In the genomic region with DNA sequence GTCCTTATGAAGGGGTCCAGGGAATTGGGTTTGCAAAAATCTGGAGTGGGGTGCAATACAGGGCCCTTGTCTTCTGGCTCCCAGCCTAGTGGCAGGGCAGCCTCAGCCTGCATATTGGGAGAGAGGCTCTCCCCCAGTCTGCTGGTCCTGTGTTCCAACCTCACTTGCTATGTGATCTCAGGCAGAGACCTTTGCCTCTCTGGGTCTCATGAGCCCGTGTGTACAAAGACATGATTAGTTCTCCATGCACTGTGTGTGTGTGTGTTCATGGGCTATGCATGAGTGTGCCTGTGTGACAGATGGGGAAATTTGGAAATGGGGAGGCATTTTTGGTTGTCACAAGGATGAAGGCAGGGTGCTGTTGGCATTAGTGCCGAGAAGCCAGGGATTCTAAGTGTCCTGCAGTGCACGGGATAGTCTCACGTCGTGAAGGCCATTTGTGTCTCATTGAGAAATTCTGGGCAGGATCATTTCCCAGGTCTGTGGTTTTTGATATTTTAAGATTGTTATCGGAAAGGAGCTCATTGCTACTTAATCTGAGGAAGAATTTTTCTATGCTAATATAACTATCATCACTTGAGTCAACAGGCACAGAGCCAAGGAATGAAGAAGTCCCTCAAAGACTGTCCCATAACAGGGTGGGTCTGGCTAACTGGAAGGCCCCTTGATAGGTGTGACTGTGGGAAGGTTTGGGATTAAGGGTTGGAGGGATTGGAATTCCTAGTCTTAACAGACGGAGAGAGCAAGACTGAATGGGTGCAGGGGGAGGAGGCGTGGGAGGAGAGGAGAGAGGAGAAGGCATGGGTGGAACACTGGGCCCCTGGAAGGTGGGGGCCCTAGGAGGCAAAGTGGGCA, we compare ENCODE assay signal across 18 cellular contexts.
DNase-seq lines count a peak whose midpoint lies in the region; ATAC-seq, FAIRE-seq and TF ChIP-seq lines count a peak whose summit lies in the region.
"Had no signal": no experiment of that assay in that cellular context is flagged by ENCODE, and none has a peak within 500 bp of the region (broad histone marks: within the 10 kb centered on the region; RNA-seq: fewer than 3 reads in every experiment).

No MANE protein-coding gene starts in this region.

- H3K79me1 ChIP-seq in H1 (ENCODE audit: low read depth, low read length), result no peaks in the 10 kb centered on the region

- POLR2A ChIA-PET in H1 (lab: Charles Lee; ENCODE audit: partially characterized antibody), result interaction anchor here (0.7 to 1.9 kb wide), 3 partner anchors 12 to 38 kb away, joined by 3 to 4 read pairs (median 3); no protein-coding TSS in a partner anchor

- H3K27me3 Mint-ChIP-seq in natural killer cell treated with Interleukin-12 subunit alpha and Interleukin-12 subunit beta and Interleukin-15 and Interleukin-18, amount 100 ng/mL, for 72 hours, result peaks cover 20 to 24% of the 10 kb centered on the region in 2 donors
- H3K27me3 Mint-ChIP-seq in natural killer cell (ENCODE audit: low read depth in 2 of 2) (peaks cover 9 to 10% of the 10 kb centered on the region in 2 donors), nephron (ENCODE audit: low read depth) (peaks cover 22% of the 10 kb centered on the region)

- CTCF ChIA-PET in H1 (lab: Charles Lee; ENCODE audit: partially characterized antibody), result interaction anchor here (1.3 to 4.5 kb wide), 4 partner anchors 9 to 125 kb away, joined by 3 to 41 read pairs (median 6); no protein-coding TSS in a partner anchor

- TF ChIP-seq EP300 in H1 (IDR thresholded peaks at IDR 0.05; ENCODE audit: borderline replicate concordance in 1 of 2, low read depth in 2 of 2, low read length in 2 of 2) (no peak), suprapubic skin (IDR thresholded peaks at IDR 0.05) (no peak)

- H3K27me3 ChIP-seq in H1 (replicated peaks in 1 of 4; ENCODE audit: control insufficient read depth in 3 of 4, extremely low read depth in 1 of 4, insufficient read depth in 3 of 4, low read length in 3 of 4), result peaks cover 0 to 2% (median 0%) of the 10 kb centered on the region in 4 experiments; a peak in 3 of 7 replicates
- no peaks in the 10 kb centered on the region for H3K27me3 ChIP-seq in suprapubic skin
- H3K27me3 ChIP-seq: gastroesophageal sphincter had no signal

- no peak for TF ChIP-seq POLR2A in H1 (IDR thresholded peaks at IDR 0.05; ENCODE audit: control extremely low read depth in 1 of 2, low read depth in 2 of 2, low read length in 2 of 2)
- no peak for TF ChIP-seq POLR2A in suprapubic skin (IDR thresholded peaks at IDR 0.05)

- H3K27ac Mint-ChIP-seq in natural killer cell treated with Interleukin-12 subunit alpha and Interleukin-12 subunit beta and Interleukin-15 and Interleukin-18, amount 100 ng/mL, for 72 hours, result peak overlapping the region in 1 of 2 donors; percentile 42
- H3K27ac Mint-ChIP-seq in natural killer cell, result no peak overlapping the region
- peak overlapping the region; percentile 39 to 82 (median 66) for H3K27ac Mint-ChIP-seq in nephron
- H3K27ac Mint-ChIP-seq: activated naive CD4-positive, alpha-beta T cell treated with anti-CD3 and anti-CD28 coated beads for 36 hours; CD4-positive, alpha-beta memory T cell; T-helper 2 cell treated with Interferon-gamma antibody and Interleukin-4, amounts not matched to agents 5 μg/mL and 100 μg/mL, for 36 hours had no signal

- H3K4me3 ChIP-seq in H1 (ENCODE audit: extremely low read depth in 1 of 4, insufficient read depth in 2 of 4, low read depth in 3 of 4, low read length in 4 of 4) (no peak overlapping the region), suprapubic skin (no peak overlapping the region)
- H3K4me3 ChIP-seq: gastroesophageal sphincter had no signal

- H3K36me3 Mint-ChIP-seq in natural killer cell treated with Interleukin-12 subunit alpha and Interleukin-12 subunit beta and Interleukin-15 and Interleukin-18, amount 100 ng/mL, for 72 hours, result no peaks in the 10 kb centered on the region
- H3K36me3 Mint-ChIP-seq in natural killer cell (no peaks in the 10 kb centered on the region), nephron (ENCODE audit: low read depth) (no peaks in the 10 kb centered on the region)
- H3K36me3 Mint-ChIP-seq: CD4-positive, alpha-beta memory T cell; naive B cell had no signal

- H4K20me1 ChIP-seq in H1 (replicated peaks in 1 of 2; ENCODE audit: control insufficient read depth in 1 of 2, insufficient read depth in 2 of 2, low read length in 2 of 2), result no peaks in the 10 kb centered on the region

- no peak for FAIRE-seq in H1 (lab: Jason Lieb, UNC)

- H3K4me1 ChIP-seq in H1 (replicated peaks in 1 of 4; ENCODE audit: control insufficient read depth in 3 of 4, insufficient read depth in 4 of 4, low read length in 3 of 4) (peaks cover 0 to 6% (median 4%) of the 10 kb centered on the region in 4 experiments; a peak in 3 of 7 replicates), suprapubic skin (peaks cover 15% of the 10 kb centered on the region)

- TF ChIP-seq CTCF in natural killer cell (IDR thresholded peaks at IDR 0.05) (no peak), H1 (IDR thresholded peaks at IDR 0.05; ENCODE audit: control extremely low read depth in 1 of 3, insufficient read depth in 1 of 3, low read depth in 1 of 3, low read length in 3 of 3) (no peak), nephron (IDR thresholded peaks at IDR 0.05; ENCODE audit: unreplicated experiment in 3 of 3) (no peak), suprapubic skin (IDR thresholded peaks at IDR 0.05) (no peak)

- H2BK12ac ChIP-seq in H1 (ENCODE audit: low read depth, low read length), result 0 out of 2 replicates have a peak overlapping the region, but pooled peaks have one; percentile 55

- no peak overlapping the region for H3K9ac ChIP-seq in H1 (replicated peaks in 1 of 4; ENCODE audit: extremely low read depth in 1 of 4, low read depth in 3 of 4, low read length in 3 of 4)

- H4K8ac ChIP-seq in H1 (ENCODE audit: extremely low read depth, insufficient read depth, low read length), result no peak overlapping the region

- peak; percentile 12 for DNase-seq in natural killer cell treated with Interleukin-12 subunit alpha and Interleukin-12 subunit beta and Interleukin-15 and Interleukin-18, amount 100 ng/mL, for 72 hours (ENCODE audit: low spot score)
- DNase-seq in natural killer cell (no peak), H1 (ENCODE audit: low read depth in 1 of 2, low spot score in 2 of 2) (no peak), suprapubic skin (ENCODE audit: low spot score in 2 of 2) (peak; percentile 31 to 38), H4 (ENCODE audit: low spot score) (no peak), NOMO-1 treated with DMSO at 0.1 percent for 48 hours (lab: John Stamatoyannopoulos, UW; ENCODE audit: unreplicated experiment) (no peak)
- DNase-seq: CD4-positive, alpha-beta memory T cell; cortex of kidney; DND-41; naive B cell; NCI-H2081 treated with DMSO at 0.1 percent for 48 hours; NCI-H524 treated with DMSO at 0.1 percent for 48 hours had no signal

- ATAC-seq in natural killer cell treated with Interleukin-12 subunit alpha and Interleukin-12 subunit beta and Interleukin-15 and Interleukin-18, amount 100 ng/mL, for 72 hours, result no peak
- ATAC-seq in natural killer cell, result no peak
- ATAC-seq in GM21526 (IDR thresholded peaks at IDR 0.05; ENCODE audit: low FRiP score, unreplicated experiment), result no peak
- ATAC-seq: gastroesophageal sphincter, left lobe of liver had no signal

- no peak overlapping the region for H4K5ac ChIP-seq in H1 (ENCODE audit: insufficient read length, low read depth, low read length)

- no peak for TF ChIP-seq RAD21 in H1 (IDR thresholded peaks at IDR 0.05 in 1 of 2, conservative IDR thresholded peaks at IDR 0.05 in 1 of 2; ENCODE audit: low read depth in 2 of 2, low read length in 2 of 2)

- H3K4me3 Mint-ChIP-seq in natural killer cell treated with Interleukin-12 subunit alpha and Interleukin-12 subunit beta and Interleukin-15 and Interleukin-18, amount 100 ng/mL, for 72 hours, result no peak overlapping the region
- H3K4me3 Mint-ChIP-seq in natural killer cell, result no peak overlapping the region
- H3K4me3 Mint-ChIP-seq in nephron, result peak overlapping the region in 1 of 3 experiments; percentile 15
- H3K4me3 Mint-ChIP-seq: activated naive CD4-positive, alpha-beta T cell treated with anti-CD3 and anti-CD28 coated beads for 36 hours; CD4-positive, alpha-beta memory T cell; naive B cell; T-helper 2 cell treated with Interferon-gamma antibody and Interleukin-4, amounts not matched to agents 5 μg/mL and 100 μg/mL, for 36 hours had no signal

- H3K18ac ChIP-seq in H1 (ENCODE audit: extremely low read depth, low read length), result no peak overlapping the region

- no peaks in the 10 kb centered on the region for H3K79me2 ChIP-seq in H1 (ENCODE audit: control insufficient read depth in 1 of 2, insufficient read depth in 2 of 2, low read length in 2 of 2)

- no peak overlapping the region for H3K14ac ChIP-seq in H1 (ENCODE audit: insufficient read length)

- intact Hi-C loops in natural killer cell (cut with micrococcal nuclease), result no loop called here

- H3K9me3 ChIP-seq in H1 (ENCODE audit: insufficient read depth in 2 of 2, low read depth in 1 of 2, low read length in 1 of 2) (no peaks in the 10 kb centered on the region), suprapubic skin (no peaks in the 10 kb centered on the region)
- H3K9me3 ChIP-seq: gastroesophageal sphincter had no signal

- H2BK15ac ChIP-seq in H1 (ENCODE audit: low read length), result no peak overlapping the region

- H3K36me3 ChIP-seq in H1 (ENCODE audit: control insufficient read depth in 2 of 4, insufficient read depth in 4 of 4, low read length in 3 of 4) (no peaks in the 10 kb centered on the region), suprapubic skin (no peaks in the 10 kb centered on the region)
- H3K36me3 ChIP-seq: gastroesophageal sphincter had no signal

- no peak overlapping the region for H3K4ac ChIP-seq in H1 (replicated peaks; ENCODE audit: insufficient read length, low read depth, low read length)

- H4K91ac ChIP-seq in H1 (replicated peaks; ENCODE audit: insufficient read length, low read length), result no peak overlapping the region

- H3K23me2 ChIP-seq in H1 (ENCODE audit: low read depth, low read length), result no peaks in the 10 kb centered on the region

- no peak overlapping the region for H3K23ac ChIP-seq in H1 (ENCODE audit: insufficient read length)

- H3K4me2 ChIP-seq in H1 (ENCODE audit: insufficient read depth in 1 of 2, low read depth in 2 of 2, low read length in 2 of 2), result no peak overlapping the region

- no peaks in the 10 kb centered on the region for H3K9me3 Mint-ChIP-seq in natural killer cell treated with Interleukin-12 subunit alpha and Interleukin-12 subunit beta and Interleukin-15 and Interleukin-18, amount 100 ng/mL, for 72 hours
- H3K9me3 Mint-ChIP-seq in natural killer cell (no peaks in the 10 kb centered on the region), nephron (no peaks in the 10 kb centered on the region)
- H3K9me3 Mint-ChIP-seq: activated naive CD4-positive, alpha-beta T cell treated with anti-CD3 and anti-CD28 coated beads for 36 hours; T-helper 2 cell treated with Interferon-gamma antibody and Interleukin-4, amounts not matched to agents 5 μg/mL and 100 μg/mL, for 36 hours had no signal

- no peak overlapping the region for H2BK5ac ChIP-seq in H1 (ENCODE audit: low read depth, low read length)

- no peak overlapping the region for H2AFZ ChIP-seq in H1 (ENCODE audit: low read length)

- H2AK5ac ChIP-seq in H1 (ENCODE audit: low read depth, low read length), result 0 out of 2 replicates have a peak overlapping the region, but pooled peaks have one; percentile 48

- no peak overlapping the region for H2BK20ac ChIP-seq in H1 (ENCODE audit: low read length)

- H3K56ac ChIP-seq in H1 (replicated peaks; ENCODE audit: insufficient read length, low read depth, low read length), result no peak overlapping the region

- H3K27ac ChIP-seq in H1 (ENCODE audit: low read depth, low read length) (no peak overlapping the region), suprapubic skin (peak overlapping the region; percentile 31)
- H3K27ac ChIP-seq: gastroesophageal sphincter had no signal

- 73% methylated on average over 8 of the region's 8 CpGs; no CpG with 5 or more reads in 1 of the 2 experiments for WGBS in H1 (ENCODE audit: extremely low coverage in 1 of 2, insufficient coverage in 1 of 2, insufficient read length in 1 of 2, insufficient replicate concordance in 2 of 2, low coverage in 1 of 2, low lambda C conversion rate in 2 of 2, missing lambda C conversion rate in 1 of 2), 2 experiments
- WGBS in suprapubic skin, result 66% methylated on average over 7 of the region's 8 CpGs

- peaks cover 5% of the 10 kb centered on the region in 2 donors for H3K4me1 Mint-ChIP-seq in natural killer cell treated with Interleukin-12 subunit alpha and Interleukin-12 subunit beta and Interleukin-15 and Interleukin-18, amount 100 ng/mL, for 72 hours (ENCODE audit: low read depth in 2 of 2)
- no peaks in the 10 kb centered on the region for H3K4me1 Mint-ChIP-seq in natural killer cell
- H3K4me1 Mint-ChIP-seq in nephron, result peaks cover 62% of the 10 kb centered on the region
- H3K4me1 Mint-ChIP-seq: CD4-positive, alpha-beta memory T cell; naive B cell had no signal

- H2BK120ac ChIP-seq in H1 (replicated peaks; ENCODE audit: low read depth, low read length), result no peak overlapping the region

Comparison
In these comparisons a context has a peak if more than half of its experiments do, and no peak if none do; other contexts are left out.
1. DNase-seq: peak in natural killer cell treated with Interleukin-12 subunit alpha and Interleukin-12 subunit beta and Interleukin-15 and Interleukin-18, amount 100 ng/mL, for 72 hours (single experiment) and suprapubic skin (2 of 2); none in natural killer cell (single experiment), H1 (0 of 2), H4 (single experiment) and NOMO-1 treated with DMSO at 0.1 percent for 48 hours (single experiment).
2. H3K27ac Mint-ChIP-seq: peak in nephron (3 of 3); none in natural killer cell (0 of 2).